In genomic region chr7:99679400-99680191, GRCh38 we compare ENCODE assay signal across 9 cellular contexts. TPM values are rescaled to one million over a fixed set of nuclear protein-coding genes. Genes with fewer than 3 reads are reported as not detected.
DNase-seq lines count a peak whose midpoint lies in the region; ATAC-seq, FAIRE-seq and TF ChIP-seq lines count a peak whose summit lies in the region.
"Had no signal": no experiment of that assay in that cellular context is flagged by ENCODE, and none has a peak within 500 bp of the region (broad histone marks: within the 10 kb centered on the region; RNA-seq: fewer than 3 reads in every experiment).

TSS of gene CYP3A5 (minus strand) at chr7:99679996. CDS start at chr7:99679896, 100 bp downstream.

- H3K4me1 ChIP-seq in BE2C (no peaks in the 10 kb centered on the region), pancreas (peaks cover 4 to 9% (median 7%) of the 10 kb centered on the region in 3 donors), tibial nerve (no peaks in the 10 kb centered on the region)

- no peaks in the 10 kb centered on the region for H3K36me3 ChIP-seq in BE2C
- peaks cover 0 to 4% (median 0%) of the 10 kb centered on the region in 3 donors for H3K36me3 ChIP-seq in pancreas
- H3K36me3 ChIP-seq in tibial nerve: peaks cover 0 to 6% (median 0%) of the 10 kb centered on the region in 3 donors

- no peak for TF ChIP-seq EP300 in tibial nerve (IDR thresholded peaks at IDR 0.05)

- no peak for TF ChIP-seq POLR2A in tibial nerve (IDR thresholded peaks at IDR 0.05)

- H3K4me3 ChIP-seq in BE2C (ENCODE audit: low read depth, low read length) (peak within 1 kb of the TSS; percentile 6), fibroblast of the aortic adventitia (ENCODE audit: low read depth, low read length) (no peak within 1 kb of the TSS), pancreas (peak within 1 kb of the TSS in 3 of 4 donors; percentile 26 to 40 (median 35)), tibial nerve (peak within 1 kb of the TSS in 1 of 4 donors; percentile 7)

- intact Hi-C loops in pancreas (cut with DNase I): no loop called here

- H3K9me3 ChIP-seq in BE2C: no peaks in the 10 kb centered on the region
- peaks cover 0 to 3% (median 0%) of the 10 kb centered on the region in 4 donors for H3K9me3 ChIP-seq in pancreas
- H3K9me3 ChIP-seq in tibial nerve: peaks cover 0 to 26% (median 0%) of the 10 kb centered on the region in 4 donors

- H3K27ac ChIP-seq in pancreas: peak within 1 kb of the TSS; percentile 1 to 75 (median 47)
- peak within 1 kb of the TSS in 1 of 4 donors; percentile 43 for H3K27ac ChIP-seq in tibial nerve

- ATAC-seq in pancreas (peak; percentile 84 to 92 (median 90)), HG03342 (IDR thresholded peaks at IDR 0.05; ENCODE audit: unreplicated experiment) (no peak)

- FAIRE-seq in pancreas (lab: Jason Lieb, UNC): no peak
- FAIRE-seq: colon had no signal

- DNase-seq in BE2C (no peak), NCI-H774 (lab: John Stamatoyannopoulos, UW) (peak; percentile 75), fibroblast of the aortic adventitia (ENCODE audit: low read depth) (peak; percentile 55), pancreas (peak in 5 of 6 donors; percentile 54 to 63 (median 61)), midbrain (lab: John Stamatoyannopoulos, UW) (no peak), tibial nerve (ENCODE audit: low spot score in 2 of 2) (no peak)
- DNase-seq in activated CD8-positive, alpha-beta memory T cell treated with anti-CD3 and anti-CD28 coated beads for 24 hours: no peak

- 34 to 47% methylated on average over 10 of the region's 10 CpGs for WGBS in pancreas, 2 donors
- WGBS in tibial nerve, 2 donors: 74 to 80% methylated on average over 10 of the region's 10 CpGs

- no peak for TF ChIP-seq CTCF in BE2C (IDR thresholded peaks at IDR 0.05; ENCODE audit: low read depth, low read length)
- no peak for TF ChIP-seq CTCF in fibroblast of the aortic adventitia (IDR thresholded peaks at IDR 0.05; ENCODE audit: insufficient read depth, low read length)
- no peak for TF ChIP-seq CTCF in pancreas (IDR thresholded peaks at IDR 0.05)
- TF ChIP-seq CTCF in tibial nerve (IDR thresholded peaks at IDR 0.05): no peak

- H3K27me3 ChIP-seq in BE2C: peaks cover 9% of the 10 kb centered on the region
- no peaks in the 10 kb centered on the region for H3K27me3 ChIP-seq in pancreas
- no peaks in the 10 kb centered on the region for H3K27me3 ChIP-seq in tibial nerve

RNA-seq across cellular contexts. Expression of gene CYP3A5, which starts in this region (rescaled TPM):
- 4.0 TPM for polyA plus RNA-seq in BE2C (2012; ENCODE audit: insufficient read depth, insufficient read length, low read depth)
- total RNA-seq in fibroblast of the aortic adventitia (ENCODE audit: low replicate concordance) (1.1 and 2.9 TPM in 2 replicates), pancreas (100 to 1,000 TPM in 1 of 6 donors, 10 to 100 TPM in 4, 1 to 10 TPM in 1; 10.0 to 129 (median 28.1) TPM), tibial nerve (10 to 100 TPM in 2 of 4 donors, 1 to 10 TPM in 2; 2.4 to 42.9 (median 10.7) TPM)
- polyA plus RNA-seq in pancreas: 100 to 1,000 TPM; 108 to 219 TPM

Comparison
In these comparisons a context has a peak if more than half of its experiments do, and no peak if none do; other contexts are left out.
1. DNase-seq: peak in NCI-H774 (single experiment), fibroblast of the aortic adventitia (single experiment) and pancreas (5 of 6); none in BE2C (single experiment), midbrain (single experiment), tibial nerve (0 of 2) and activated CD8-positive, alpha-beta memory T cell treated with anti-CD3 and anti-CD28 coated beads for 24 hours (single experiment).